In the genomic region with DNA sequence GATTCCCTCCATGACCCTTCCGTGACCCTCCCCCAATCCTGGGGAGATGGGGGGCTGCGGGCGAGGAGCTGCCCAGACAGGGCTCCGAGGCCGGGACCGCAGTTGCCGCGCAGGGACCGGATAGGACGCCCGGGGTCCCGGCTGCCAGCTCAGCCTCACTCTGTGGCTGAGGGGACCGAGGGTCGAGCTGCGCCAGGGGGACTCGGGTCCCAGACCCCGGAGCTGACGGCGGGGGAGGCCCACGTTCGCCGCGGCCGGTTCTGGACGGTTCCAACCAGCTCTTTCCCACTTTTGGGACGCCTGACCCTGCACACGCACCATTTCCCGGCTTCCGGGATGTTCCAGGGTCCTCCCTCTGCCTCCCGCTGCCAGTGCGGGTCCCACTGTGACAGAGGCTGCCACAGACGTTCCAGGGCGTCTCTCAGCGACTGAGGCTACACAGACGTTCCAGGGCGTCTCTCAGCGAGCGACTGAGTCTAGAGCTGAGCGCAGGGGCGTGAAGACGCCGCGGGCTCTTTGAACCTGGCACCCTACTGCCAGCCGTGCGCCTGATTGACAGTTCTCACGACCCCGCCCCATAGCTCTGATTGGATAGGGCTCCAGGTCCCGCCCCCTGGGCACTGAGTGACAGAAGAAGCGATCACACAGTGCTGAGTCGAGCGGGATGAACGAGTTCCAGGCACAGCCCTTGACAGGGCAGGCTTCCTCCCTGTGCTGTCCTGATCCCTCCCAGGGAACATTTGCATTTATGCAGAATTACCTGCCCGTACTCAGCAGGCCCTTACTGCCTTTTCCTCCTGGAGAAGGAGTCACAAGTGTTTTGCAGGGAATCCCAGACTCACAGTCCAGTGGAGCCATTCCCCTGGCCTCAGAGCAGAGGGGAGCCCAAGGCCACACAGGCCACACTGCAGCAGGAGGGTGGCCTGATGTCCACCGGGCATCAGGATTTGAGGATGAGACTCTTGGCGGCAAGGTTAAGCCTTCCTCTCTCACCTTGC, we compare ENCODE assay signal across 8 cellular contexts. TPM values are rescaled to one million over a fixed set of nuclear protein-coding genes. Genes with fewer than 3 reads are reported as not detected.
A peak's percentile ranks its signal among the peaks of the same experiment; 100 is the strongest.
DNase-seq lines count a peak whose midpoint lies in the region; ATAC-seq and TF ChIP-seq lines count a peak whose summit lies in the region.

A gene (minus strand): TSS at position 472 of the 998 bp plus-strand sequence. CDS start 151 bp downstream, at position 321.

- H3K27me3 ChIP-seq in esophagus (ENCODE audit: control insufficient read depth in 1 of 2, insufficient read depth in 2 of 2, low read length in 2 of 2) (no peaks in the 10 kb centered on the region), mucosa of rectum (ENCODE audit: control insufficient read depth in 2 of 2, insufficient read depth in 2 of 2, low read length in 2 of 2) (no peaks in the 10 kb centered on the region)

- peak within 1 kb of the TSS; percentile 95 for H3K4me3 Mint-ChIP-seq in activated T-cell treated with anti-CD3 and anti-CD28 coated beads, Interleukin-2, amount 50 U/mL, for 4 hours

- peak within 1 kb of the TSS; percentile 97 for H3K4me2 ChIP-seq in OCI-LY7 (ENCODE audit: low read length)

- no peaks in the 10 kb centered on the region for H3K36me3 ChIP-seq in OCI-LY7 (ENCODE audit: insufficient read depth, low read length)
- H3K36me3 ChIP-seq in esophagus (ENCODE audit: control insufficient read depth in 2 of 2, insufficient read depth in 2 of 2, low read length in 1 of 2): no peaks in the 10 kb centered on the region
- H3K36me3 ChIP-seq in mucosa of rectum (ENCODE audit: control insufficient read depth in 2 of 2, insufficient read depth in 2 of 2, low read length in 2 of 2): no peaks in the 10 kb centered on the region

- intact Hi-C loops in OCI-LY7 (cut with micrococcal nuclease; ENCODE audit: unreplicated experiment): loop anchor here (2.0 kb wide), 1 partner anchor 67 kb away; a partner anchor contains a TSS

- H3K27ac ChIP-seq in OCI-LY7 (ENCODE audit: low read depth, low read length, poor library complexity, severe bottlenecking) (peak within 1 kb of the TSS; percentile 70), esophagus (ENCODE audit: low read depth in 2 of 2, low read length in 1 of 2) (peak within 1 kb of the TSS; percentile 93 to 97), mucosa of rectum (ENCODE audit: low read depth in 2 of 2, low read length in 2 of 2) (peak within 1 kb of the TSS; percentile 93 to 94)

- ATAC-seq in GM19455 (IDR thresholded peaks at IDR 0.05; ENCODE audit: unreplicated experiment): peak; percentile 88
- peak; percentile 97 to 99 for ATAC-seq in activated T-cell treated with anti-CD3 and anti-CD28 coated beads, Interleukin-2, amount 50 U/mL, for 4 hours

- no TSS peak for BruUV-seq in OCI-LY7 (replicated peaks; lab: Mats Ljungman, UMichigan)

- peaks cover 39% of the 10 kb centered on the region for H3K4me1 Mint-ChIP-seq in activated T-cell treated with anti-CD3 and anti-CD28 coated beads, Interleukin-2, amount 50 U/mL, for 4 hours (ENCODE audit: low read depth)

- H3K36me3 Mint-ChIP-seq in activated T-cell treated with anti-CD3 and anti-CD28 coated beads, Interleukin-2, amount 50 U/mL, for 4 hours (ENCODE audit: insufficient read depth): peaks cover 2% of the 10 kb centered on the region

- no peak for TF ChIP-seq CTCF in OCI-LY7 (conservative IDR thresholded peaks at IDR 0.05; ENCODE audit: low read length)

- H2AFZ ChIP-seq in OCI-LY7 (ENCODE audit: low read length): peak within 1 kb of the TSS; percentile 95

- WGBS in esophagus, 2 donors: 0 to 1% methylated on average over 55 of the region's 55 CpGs

- no peaks in the 10 kb centered on the region for H3K9me3 ChIP-seq in OCI-LY7 (ENCODE audit: low read length)
- no peaks in the 10 kb centered on the region for H3K9me3 ChIP-seq in esophagus (ENCODE audit: control insufficient read depth in 2 of 2, insufficient read depth in 1 of 2, low read depth in 1 of 2, low read length in 1 of 2)
- H3K9me3 ChIP-seq in mucosa of rectum (ENCODE audit: control insufficient read depth in 2 of 2, low read length in 2 of 2): no peaks in the 10 kb centered on the region

- H3K27me3 Mint-ChIP-seq in activated T-cell treated with anti-CD3 and anti-CD28 coated beads, Interleukin-2, amount 50 U/mL, for 4 hours (ENCODE audit: low read depth): no peaks in the 10 kb centered on the region

- H3K9me2 ChIP-seq in OCI-LY7 (ENCODE audit: insufficient read depth, low read length): no peaks in the 10 kb centered on the region

- CTCF ChIA-PET in OCI-LY7 (lab: Charles Lee; ENCODE audit: unreplicated experiment): interaction anchor here (1.1 kb wide), 1 partner anchor 536 kb away, joined by 3 read pairs; no protein-coding TSS in a partner anchor

- H3K4me1 ChIP-seq in OCI-LY7 (ENCODE audit: insufficient read depth, low read length, poor library complexity, severe bottlenecking): peaks cover 24% of the 10 kb centered on the region
- peaks cover 0 to 6% of the 10 kb centered on the region in 2 donors for H3K4me1 ChIP-seq in esophagus (ENCODE audit: control insufficient read depth in 2 of 2, insufficient read depth in 2 of 2, low read length in 1 of 2)
- peaks cover 14 to 24% of the 10 kb centered on the region in 2 donors for H3K4me1 ChIP-seq in mucosa of rectum (ENCODE audit: control insufficient read depth in 2 of 2, insufficient read depth in 2 of 2, low read length in 2 of 2)

- DNase-seq in CMK (ENCODE audit: low read depth) (peak; percentile 93), HK-2 (ENCODE audit: unreplicated experiment) (peak; percentile 85), OCI-LY7 (ENCODE audit: low spot score) (peak; percentile 99)
- peak; percentile 98 for DNase-seq in activated T-cell treated with anti-CD3 and anti-CD28 coated beads, Interleukin-2, amount 50 U/mL, for 4 hours
- peak; percentile 96 for DNase-seq in stimulated activated CD8-positive, alpha-beta memory T cell treated with anti-CD3 and anti-CD28 coated beads, Interleukin-4, amount 100 ng/mL, for 24 hours (ENCODE audit: low read depth)

- POLR2A ChIA-PET in OCI-LY7 (lab: Charles Lee): interaction anchor here (0.5 to 0.9 kb wide), 5 partner anchors 149 to 1121 kb away, joined by 3 to 5 read pairs (median 3); no protein-coding TSS in a partner anchor

- no peaks in the 10 kb centered on the region for H4K20me1 ChIP-seq in OCI-LY7 (ENCODE audit: insufficient read depth, low read length)

- peaks cover 6% of the 10 kb centered on the region; the same call in 1 of the 2 replicates for H3K79me2 ChIP-seq in OCI-LY7 (ENCODE audit: insufficient read depth, low read depth, low read length)

- H3K4me3 ChIP-seq in OCI-LY7 (ENCODE audit: low read depth, low read length, poor library complexity, severe bottlenecking): peak within 1 kb of the TSS; percentile 79
- H3K4me3 ChIP-seq in esophagus (ENCODE audit: low read depth in 1 of 2, low read length in 2 of 2): peak within 1 kb of the TSS; percentile 85 to 90
- peak within 1 kb of the TSS; percentile 91 to 92 for H3K4me3 ChIP-seq in mucosa of rectum (ENCODE audit: low read length in 2 of 2)

- H3K9ac ChIP-seq in mucosa of rectum (ENCODE audit: low read depth in 1 of 2, low read length in 2 of 2): peak within 1 kb of the TSS; percentile 93 to 95

- no peaks in the 10 kb centered on the region for H3K9me3 Mint-ChIP-seq in activated T-cell treated with anti-CD3 and anti-CD28 coated beads, Interleukin-2, amount 50 U/mL, for 4 hours

RNA-seq across cellular contexts. Expression of the gene that starts here (rescaled TPM):
- 3.2 and 5.9 TPM in 2 replicates for total RNA-seq in OCI-LY7 (2014; rRNA removed; shearing (Covaris generic))
- 5.9 and 6.6 TPM in 2 replicates for total RNA-seq in OCI-LY7 (2022)
- 1 to 10 TPM; 1.3 to 1.6 (median 1.4) TPM for total RNA-seq in activated T-cell treated with anti-CD3 and anti-CD28 coated beads, Interleukin-2, amount 50 U/mL, for 4 hours
- polyA plus RNA-seq in esophagus: 1 to 10 TPM; 1.5 to 1.7 TPM

Comparison
In these comparisons a context has a peak if more than half of its experiments do, and no peak if none do; other contexts are left out.
1. Peak in every context shown above with its lines: DNase-seq, ATAC-seq, H3K4me3 ChIP-seq and H3K27ac ChIP-seq.